Comparison of ENCODE assay signal across 29 cellular contexts in genomic region chr9:123682746-123683145, GRCh38.
"Had no signal": no experiment of that assay in that cellular context is flagged by ENCODE, and none has a peak within 500 bp of the region (broad histone marks: within the 10 kb centered on the region; RNA-seq: fewer than 3 reads in every experiment).

No MANE protein-coding gene starts in this region.

- H3K36me3 Mint-ChIP-seq: natural killer cell had no signal

- H3K27me3 ChIP-seq: neural progenitor cell, ovary, spleen, suprapubic skin, tibial artery, uterus had no signal

- H2AFZ ChIP-seq: neural progenitor cell had no signal

- H3K9ac ChIP-seq: neural progenitor cell had no signal

- H3K27ac ChIP-seq: left ventricle myocardium inferior, neural progenitor cell, ovary, spleen, suprapubic skin, thoracic aorta, tibial artery, uterus had no signal

- H3K27ac Mint-ChIP-seq: mesothelial cell of epicardium; natural killer cell; nephron progenitor cell; neural progenitor cell; progenitor cell of endocrine pancreas; stimulated activated naive CD8-positive, alpha-beta T cell treated with anti-CD3 and anti-CD28 coated beads, Interleukin-15, Interleukin-2, amounts not matched to agents 100 ng/mL and 50 ng/mL, for 24 hours; type B pancreatic cell had no signal

- H3K27me3 Mint-ChIP-seq: naive B cell; stimulated activated naive B cell treated with anti-CD40 and anti-IgM and Interleukin-4, amounts not matched to agents 10 μg/mL and 1 μg/mL and 100 μg/mL, for 72 hours; stimulated activated naive CD8-positive, alpha-beta T cell treated with anti-CD3 and anti-CD28 coated beads, Interleukin-15, Interleukin-2, amounts not matched to agents 100 ng/mL and 50 ng/mL, for 24 hours had no signal

- H3K9me3 Mint-ChIP-seq: immature natural killer cell; naive B cell; natural killer cell; stimulated activated naive B cell treated with anti-CD40 and anti-IgM and Interleukin-4, amounts not matched to agents 10 μg/mL and 1 μg/mL and 100 μg/mL, for 72 hours; stimulated activated naive CD8-positive, alpha-beta T cell treated with anti-CD3 and anti-CD28 coated beads, Interleukin-15, Interleukin-2, amounts not matched to agents 100 ng/mL and 50 ng/mL, for 24 hours had no signal

- H3K9me3 ChIP-seq: ovary, spleen, suprapubic skin, thoracic aorta, tibial artery, uterus had no signal

- H3K4me1 ChIP-seq: uterus had no signal

- H3K4me3 ChIP-seq: left ventricle myocardium inferior, lung, neural progenitor cell, ovary, spleen, suprapubic skin, thoracic aorta, tibial artery, uterus had no signal

- H3K36me3 ChIP-seq: neural progenitor cell, ovary, spleen, suprapubic skin, thoracic aorta, tibial artery, uterus had no signal

- ATAC-seq: natural killer cell; right cardiac atrium; sciatic nerve; stimulated activated naive B cell treated with anti-CD40 and anti-IgM and Interleukin-4, amounts not matched to agents 10 μg/mL and 1 μg/mL and 100 μg/mL, for 72 hours had no signal

- H3K4me3 Mint-ChIP-seq: immature natural killer cell; mesothelial cell of epicardium; naive B cell; natural killer cell; nephron progenitor cell; neural progenitor cell; stimulated activated naive B cell treated with anti-CD40 and anti-IgM and Interleukin-4, amounts not matched to agents 10 μg/mL and 1 μg/mL and 100 μg/mL, for 72 hours; stimulated activated naive CD8-positive, alpha-beta T cell treated with anti-CD3 and anti-CD28 coated beads, Interleukin-15, Interleukin-2, amounts not matched to agents 100 ng/mL and 50 ng/mL, for 24 hours; type B pancreatic cell had no signal

- H3K4me2 ChIP-seq: neural progenitor cell had no signal

- DNase-seq: hypothalamus; immature natural killer cell; kidney; left ventricle myocardium inferior; mesendoderm; naive B cell; natural killer cell; nephron progenitor cell; ovary; retina; right cardiac atrium; small intestine; spleen; stimulated activated CD4-positive, alpha-beta T cell treated with anti-CD3 and anti-CD28 coated beads, Interleukin-1b, Interleukin-23, amount 100 ng/mL, for 48 hours; stimulated activated CD4-positive, alpha-beta T cell treated with anti-CD3 and anti-CD28 coated beads, Interleukin-2, amount 100 ng/mL, for 48 hours; stimulated activated CD4-positive, alpha-beta T cell treated with anti-CD3 and anti-CD28 coated beads, Interleukin-4, amount 100 ng/mL, for 4 hours; stimulated activated CD8-positive, alpha-beta memory T cell treated with anti-CD3 and anti-CD28 coated beads, Interleukin-4, amount 100 ng/mL, for 48 hours; stimulated activated naive B cell treated with anti-CD40 and anti-IgM and Interleukin-4, amounts not matched to agents 10 μg/mL and 1 μg/mL and 100 μg/mL, for 72 hours; tibial artery; uterus had no signal
